In genomic region chr14:94129758-94130414, GRCh38 we compare ENCODE assay signal across 8 cellular contexts. TPM values are rescaled to one million over a fixed set of nuclear protein-coding genes. Genes with fewer than 3 reads are reported as not detected.
DNase-seq lines count a peak whose midpoint lies in the region; ATAC-seq and TF ChIP-seq lines count a peak whose summit lies in the region.

No MANE protein-coding gene starts in this region.

- no peaks in the 10 kb centered on the region for H3F3A ChIP-seq in GM23338 (replicated peaks; ENCODE audit: low read depth)

- H3K27ac Mint-ChIP-seq in GM23338 = peak overlapping the region; percentile 85

- peaks cover 11% of the 10 kb centered on the region; the same call in 1 of the 2 replicates for H3K4me1 ChIP-seq in GM23338 (ENCODE audit: insufficient read depth)
- peaks cover 2% of the 10 kb centered on the region for H3K4me1 ChIP-seq in NT2/D1 (ENCODE audit: insufficient read depth, insufficient read length)
- H3K4me1 ChIP-seq in ascending aorta = peaks cover 0 to 5% of the 10 kb centered on the region in 2 donors
- H3K4me1 ChIP-seq in heart right ventricle = peaks cover 0 to 18% (median 9%) of the 10 kb centered on the region in 9 donors
- H3K4me1 ChIP-seq in parathyroid adenoma = no peaks in the 10 kb centered on the region

- H3K27me3 Mint-ChIP-seq in GM23338 (ENCODE audit: insufficient read depth, low read depth, poor library complexity) = peaks cover 5% of the 10 kb centered on the region

- H3K79me2 ChIP-seq in GM23338 (replicated peaks; ENCODE audit: insufficient read depth) = no peaks in the 10 kb centered on the region
- no peaks in the 10 kb centered on the region for H3K79me2 ChIP-seq in parathyroid adenoma

- H3K36me3 ChIP-seq in GM23338 (ENCODE audit: insufficient read depth) (no peaks in the 10 kb centered on the region), NT2/D1 (ENCODE audit: insufficient read depth, insufficient read length, low read length) (peaks cover 11% of the 10 kb centered on the region), ascending aorta (no peaks in the 10 kb centered on the region), heart right ventricle (peaks cover 0 to 9% (median 0%) of the 10 kb centered on the region in 9 donors), parathyroid adenoma (ENCODE audit: control insufficient read depth, insufficient read depth, low read length) (no peaks in the 10 kb centered on the region)

- H3K4me3 ChIP-seq in AG09309 (ENCODE audit: control insufficient read depth, low read depth, low read length) (peak overlapping the region; percentile 78), GM23338 (peak overlapping the region; percentile 57), NT2/D1 (ENCODE audit: insufficient read length, low read depth) (peak overlapping the region; percentile 30), ascending aorta (peak overlapping the region; percentile 67 to 70), heart right ventricle (peak overlapping the region; percentile 41 to 63 (median 60)), parathyroid adenoma (ENCODE audit: low read depth, low read length) (peak overlapping the region; percentile 63)

- H3K4me1 Mint-ChIP-seq in GM23338 = peaks cover 8% of the 10 kb centered on the region

- ATAC-seq in GM23338 (peak; percentile 46), heart right ventricle (peak in 7 of 8 donors; percentile 35 to 74 (median 59)), GM19395 (IDR thresholded peaks at IDR 0.05; ENCODE audit: unreplicated experiment) (no peak)

- no peaks in the 10 kb centered on the region for H3K9me3 ChIP-seq in NT2/D1 (ENCODE audit: insufficient read depth, low read length)
- H3K9me3 ChIP-seq in ascending aorta = no peaks in the 10 kb centered on the region
- no peaks in the 10 kb centered on the region for H3K9me3 ChIP-seq in heart right ventricle
- H3K9me3 ChIP-seq in parathyroid adenoma (ENCODE audit: control insufficient read depth, low read length) = no peaks in the 10 kb centered on the region

- peak overlapping the region; percentile 80; the same call in 1 of the 2 replicates for H2AFZ ChIP-seq in GM23338
- peak overlapping the region; percentile 93 for H2AFZ ChIP-seq in parathyroid adenoma

- no peaks in the 10 kb centered on the region for H3K9me2 ChIP-seq in GM23338 (ENCODE audit: insufficient read depth)

- peaks cover 3% of the 10 kb centered on the region; the same call in 2 of the 3 replicates for H3K9me3 Mint-ChIP-seq in GM23338

- H3K4me3 Mint-ChIP-seq in GM23338 = peak overlapping the region; percentile 82

- TF ChIP-seq CTCF in AG09309 (IDR thresholded peaks at IDR 0.05; ENCODE audit: control insufficient read depth, insufficient read depth, low read depth, low read length, missing control alignments) = no peak
- TF ChIP-seq CTCF in GM23338 (conservative IDR thresholded peaks at IDR 0.05; ENCODE audit: low read depth in 2 of 2) = no peak
- TF ChIP-seq CTCF in ascending aorta (IDR thresholded peaks at IDR 0.05) = no peak
- TF ChIP-seq CTCF in heart right ventricle (IDR thresholded peaks at IDR 0.05) = no peak
- TF ChIP-seq CTCF in parathyroid adenoma (IDR thresholded peaks at IDR 0.05) = no peak

- 0 to 1% methylated on average over 12 of the region's 12 CpGs for WGBS in heart right ventricle, 2 donors

- no peak for DNase-seq in AG09309 (ENCODE audit: low read depth)
- DNase-seq in GM23338 (ENCODE audit: low spot score) = peak; percentile 73
- no peak for DNase-seq in NT2/D1 (ENCODE audit: low read depth, low spot score)
- peak in 1 of 2 donors; percentile 72 for DNase-seq in ascending aorta (ENCODE audit: low spot score in 2 of 2)
- DNase-seq in heart right ventricle = peak; percentile 40 to 67
- no peak for DNase-seq in D341Med (ENCODE audit: low spot score)

- no peaks in the 10 kb centered on the region for H4K20me1 ChIP-seq in GM23338 (replicated peaks; ENCODE audit: insufficient read depth)

- peak overlapping the region; percentile 10; the same call in 1 of the 2 replicates for H3K27ac ChIP-seq in GM23338 (ENCODE audit: low read depth)
- peak overlapping the region; percentile 74 to 88 for H3K27ac ChIP-seq in ascending aorta
- H3K27ac ChIP-seq in heart right ventricle = peak overlapping the region in 9 of 10 donors; percentile 59 to 91 (median 78)
- H3K27ac ChIP-seq in parathyroid adenoma = peak overlapping the region; percentile 84

- H3K4me2 ChIP-seq in GM23338 (peak overlapping the region; percentile 81), parathyroid adenoma (ENCODE audit: low read length) (peak overlapping the region; percentile 78)

- H3K27me3 ChIP-seq in GM23338 (ENCODE audit: insufficient read depth) (no peaks in the 10 kb centered on the region), NT2/D1 (ENCODE audit: insufficient read depth, insufficient read length) (no peaks in the 10 kb centered on the region), ascending aorta (no peaks in the 10 kb centered on the region), heart right ventricle (no peaks in the 10 kb centered on the region), parathyroid adenoma (ENCODE audit: control insufficient read depth, insufficient read depth, low read length) (no peaks in the 10 kb centered on the region)

- intact Hi-C loops in ascending aorta (cut with DNase I) = loop anchor here (1.0 to 10.0 kb wide), 3 partner anchors 49 to 355 kb away; partner anchors contain the start of genes DDX24, IFI27L1 and OTUB2
- intact Hi-C loops in heart right ventricle (cut with DNase I) = loop anchor here in 9 of 10 donors (2.0 to 10.0 kb wide), 11 partner anchors 19 to 417 kb away; partner anchors contain the start of genes DDX24 (in 1 of the 9), IFI27 (in 1 of the 9), IFI27L1 (in 1 of the 9) and PPP4R4 (in 1 of the 9)

- H3K36me3 Mint-ChIP-seq in GM23338 (ENCODE audit: low read depth) = 0 out of 3 replicates have a peak, but pooled peaks cover under 1% of the 10 kb centered on the region

- no peak overlapping the region for H3K9ac ChIP-seq in NT2/D1 (ENCODE audit: insufficient read length, low read depth)
- H3K9ac ChIP-seq in parathyroid adenoma = no peak overlapping the region

TF ChIP-seq in GM23338, 12 proteins besides CTCF, POLR2A, EP300 and RAD21 (continues in another document):
- TF ChIP-seq EZH2 (IDR thresholded peaks at IDR 0.05; ENCODE audit: low read depth, unreplicated experiment) (no peak), POLR2AphosphoS5 (IDR thresholded peaks at IDR 0.05; ENCODE audit: low read depth) (no peak), EZH2phosphoT487 (IDR thresholded peaks at IDR 0.05; ENCODE audit: unreplicated experiment) (no peak)

RNA-seq across cellular contexts. Expression of gene IFI27L2, which starts 0.5 kb away (rescaled TPM):
- 16.8 and 23.4 TPM in 2 replicates for total RNA-seq in GM23338 (2014; rRNA removed; shearing (Covaris generic))
- 38.5 and 49.9 TPM in 2 replicates for polyA plus RNA-seq in GM23338 (2016; fragmentation: Nextera tagmentation; extraction: Ambion mirVana)
- 36.0 TPM for total RNA-seq in ascending aorta
- total RNA-seq in heart right ventricle = 10 to 100 TPM; 41.5 to 92.9 (median 63.2) TPM
- polyA plus RNA-seq in heart right ventricle = 100 to 1,000 TPM in 1 of 2 donors, 10 to 100 TPM in 1; 83.3 to 122 TPM

RNA-seq across cellular contexts. Expression of gene IFI27, which starts 19.4 kb away (rescaled TPM):
- total RNA-seq in GM23338 (2014; rRNA removed; shearing (Covaris generic)) = 0.23 and 0.49 TPM in 2 replicates
- 1.2 and 1.6 TPM in 2 replicates for polyA plus RNA-seq in GM23338 (2016; fragmentation: Nextera tagmentation; extraction: Ambion mirVana)
- total RNA-seq in ascending aorta = 209 TPM
- 100 to 1,000 TPM in 8 of 10 donors, 10 to 100 TPM in 2; 76.5 to 473 (median 148) TPM for total RNA-seq in heart right ventricle
- polyA plus RNA-seq in heart right ventricle = 100 to 1,000 TPM; 719 to 721 TPM

RNA-seq across cellular contexts. Expression of gene PPP4R4, which starts 44.2 kb away (rescaled TPM):
- 11.1 and 20.9 TPM in 2 replicates for total RNA-seq in GM23338 (2014; rRNA removed; shearing (Covaris generic))
- polyA plus RNA-seq in GM23338 (2016; fragmentation: Nextera tagmentation; extraction: Ambion mirVana) (2.5 and 3.0 TPM in 2 replicates), heart right ventricle (under 1 TPM; 0.22 to 0.94 TPM)
- total RNA-seq in ascending aorta (not detected), heart right ventricle (under 1 TPM in 5 of 10 donors, not detected in 5; 0.13 to 0.46 (median 0.31) TPM)

RNA-seq across cellular contexts. Expression of gene IFI27L1, which starts 48.8 kb away (rescaled TPM):
- total RNA-seq in GM23338 (2014; rRNA removed; shearing (Covaris generic)) = 3.9 and 9.7 TPM in 2 replicates
- 28.6 and 30.8 TPM in 2 replicates for polyA plus RNA-seq in GM23338 (2016; fragmentation: Nextera tagmentation; extraction: Ambion mirVana)
- total RNA-seq in ascending aorta = not detected
- 10 to 100 TPM in 9 of 10 donors, 1 to 10 TPM in 1; 7.7 to 23.9 (median 16.2) TPM for total RNA-seq in heart right ventricle
- 10 to 100 TPM; 28.8 to 47.4 TPM for polyA plus RNA-seq in heart right ventricle

RNA-seq across cellular contexts. Expression of gene DDX24, which starts 48.9 kb away (rescaled TPM):
- total RNA-seq in GM23338 (2014; rRNA removed; shearing (Covaris generic)) = 137 and 150 TPM in 2 replicates
- polyA plus RNA-seq in GM23338 (2016; fragmentation: Nextera tagmentation; extraction: Ambion mirVana) (263 and 265 TPM in 2 replicates), heart right ventricle (100 to 1,000 TPM in 1 of 2 donors, 10 to 100 TPM in 1; 94.1 to 160 TPM)
- total RNA-seq in ascending aorta (104 TPM), heart right ventricle (100 to 1,000 TPM; 190 to 269 (median 240) TPM)

Comparison
In these comparisons a context has a peak if more than half of its experiments do, and no peak if none do; other contexts are left out.
1. DNase-seq: peak in GM23338 (single experiment) and heart right ventricle (2 of 2); none in AG09309 (single experiment), NT2/D1 (single experiment) and D341Med (single experiment).
2. H3K27ac ChIP-seq: peak in every context shown above with its lines; median percentile 84 in parathyroid adenoma; 81 in ascending aorta; 78 in heart right ventricle; 10 in GM23338.
3. RNA of gene IFI27, which starts 19.4 kb away (total RNA-seq): 209 TPM in ascending aorta (single experiment) and 76.5 to 473 TPM in heart right ventricle; 0.23 to 0.49 TPM in GM23338; every median in the first group is over 10 times any median in the second.
4. Peak in every context shown above with its lines, with median percentiles within 50 percentile points of each other: H3K4me3 ChIP-seq.